ENCODE assay signal across 19 cellular contexts in genomic region chr13:73324842-73325241, GRCh38.
"Had no signal": no experiment of that assay in that cellular context is flagged by ENCODE, and none has a peak within 500 bp of the region (broad histone marks: within the 10 kb centered on the region; RNA-seq: fewer than 3 reads in every experiment).

No MANE protein-coding gene starts in this region.

- H3K9me3 ChIP-seq: neutrophil, pancreas, sigmoid colon, stomach, testis had no signal

- H3K4me1 Mint-ChIP-seq: activated CD4-positive, alpha-beta T cell treated with anti-CD3 and anti-CD28 coated beads, Interleukin-2, amount 10 ng/mL, durations not matched to agents 7 days and 5 days; natural killer cell; stimulated activated effector memory CD8-positive, alpha-beta T cell treated with anti-CD3 and anti-CD28 coated beads, Interleukin-12 subunit alpha, Interleukin-12 subunit beta, amount 100 ng/mL, for 72 hours had no signal

- H3K27ac ChIP-seq: neutrophil, sigmoid colon, stomach, testis had no signal

- H3K9me3 Mint-ChIP-seq: activated CD4-positive, alpha-beta T cell treated with anti-CD3 and anti-CD28 coated beads, Interleukin-2, amount 10 ng/mL, durations not matched to agents 7 days and 5 days; activated naive CD8-positive, alpha-beta T cell treated with anti-CD3 and anti-CD28 coated beads, Interleukin-2, amount 10 ng/mL, durations not matched to agents 7 days and 5 days; activated T-cell treated with anti-CD3 and anti-CD28 coated beads, Interleukin-2, amount 50 U/mL, for 24 hours; activated T-helper 2 cell treated with anti-CD3 and anti-CD28 coated beads, Interferon-gamma antibody, Interleukin-2, Interleukin-4, amounts not matched to agents 10 μg/mL and 5 μg/mL and 100 μg/mL, durations not matched to agents 14 hours and 24 hours and 36 hours; stimulated activated effector memory CD8-positive, alpha-beta T cell treated with anti-CD3 and anti-CD28 coated beads, Interleukin-12 subunit alpha, Interleukin-12 subunit beta, amount 100 ng/mL, for 72 hours had no signal

- H3K4me3 Mint-ChIP-seq: activated CD4-positive, alpha-beta T cell treated with anti-CD3 and anti-CD28 coated beads, Interleukin-2, amount 10 ng/mL, durations not matched to agents 7 days and 5 days; activated CD8-positive, alpha-beta T cell treated with anti-CD3 and anti-CD28 coated beads, Interleukin-2, amount 10 ng/mL, durations not matched to agents 7 days and 5 days; activated naive CD8-positive, alpha-beta T cell treated with anti-CD3 and anti-CD28 coated beads, Interleukin-2, amount 10 ng/mL, durations not matched to agents 7 days and 5 days; activated T-cell treated with anti-CD3 and anti-CD28 coated beads, Interleukin-2, amount 50 U/mL, for 24 hours; natural killer cell; stimulated activated effector memory CD8-positive, alpha-beta T cell treated with anti-CD3 and anti-CD28 coated beads, Interleukin-12 subunit alpha, Interleukin-12 subunit beta, amount 100 ng/mL, for 72 hours had no signal

- H3K36me3 Mint-ChIP-seq: activated naive CD8-positive, alpha-beta T cell treated with anti-CD3 and anti-CD28 coated beads, Interleukin-2, amount 10 ng/mL, durations not matched to agents 7 days and 5 days; natural killer cell; stimulated activated effector memory CD8-positive, alpha-beta T cell treated with anti-CD3 and anti-CD28 coated beads, Interleukin-12 subunit alpha, Interleukin-12 subunit beta, amount 100 ng/mL, for 72 hours had no signal

- ATAC-seq: activated CD8-positive, alpha-beta T cell treated with anti-CD3 and anti-CD28 coated beads, Interleukin-2, amount 10 ng/mL, durations not matched to agents 7 days and 5 days; natural killer cell; stimulated activated effector memory CD8-positive, alpha-beta T cell treated with anti-CD3 and anti-CD28 coated beads, Interleukin-12 subunit alpha, Interleukin-12 subunit beta, amount 100 ng/mL, for 72 hours had no signal

- H3K27ac Mint-ChIP-seq: activated CD4-positive, alpha-beta T cell treated with anti-CD3 and anti-CD28 coated beads, Interleukin-2, amount 10 ng/mL, durations not matched to agents 7 days and 5 days; activated CD8-positive, alpha-beta T cell treated with anti-CD3 and anti-CD28 coated beads, Interleukin-2, amount 10 ng/mL, durations not matched to agents 7 days and 5 days; activated naive CD8-positive, alpha-beta T cell treated with anti-CD3 and anti-CD28 coated beads, Interleukin-2, amount 10 ng/mL, durations not matched to agents 7 days and 5 days; activated T-cell treated with anti-CD3 and anti-CD28 coated beads, Interleukin-2, amount 50 U/mL, for 24 hours; activated T-helper 2 cell treated with anti-CD3 and anti-CD28 coated beads, Interferon-gamma antibody, Interleukin-2, Interleukin-4, amounts not matched to agents 10 μg/mL and 5 μg/mL and 100 μg/mL, durations not matched to agents 14 hours and 24 hours and 36 hours; natural killer cell; stimulated activated effector memory CD8-positive, alpha-beta T cell treated with anti-CD3 and anti-CD28 coated beads, Interleukin-12 subunit alpha, Interleukin-12 subunit beta, amount 100 ng/mL, for 72 hours had no signal

- H3K36me3 ChIP-seq: neutrophil, pancreas, sigmoid colon, stomach had no signal

- H3K4me1 ChIP-seq: sigmoid colon, testis had no signal

- DNase-seq: activated CD4-positive, alpha-beta T cell treated with anti-CD3 and anti-CD28 coated beads, Interleukin-2, amount 10 ng/mL, durations not matched to agents 7 days and 5 days; activated CD4-positive, CD25-positive, alpha-beta regulatory T cell; activated CD8-positive, alpha-beta T cell treated with anti-CD3 and anti-CD28 coated beads, Interleukin-2, amount 10 ng/mL, durations not matched to agents 7 days and 5 days; activated naive CD4-positive, alpha-beta T cell treated with Interleukin-2 at 50 U/mL for 16 hours; activated naive CD8-positive, alpha-beta T cell treated with anti-CD3 and anti-CD28 coated beads, Interleukin-2, amount 10 ng/mL, durations not matched to agents 7 days and 5 days; activated T-cell treated with anti-CD3 and anti-CD28 coated beads, Interleukin-2, amount 50 U/mL, for 24 hours; amygdala; natural killer cell; pancreas; sigmoid colon; stimulated activated CD4-positive, alpha-beta T cell treated with anti-CD3 and anti-CD28 coated beads, Interleukin-4, amount 100 ng/mL, for 24 hours; stomach; T-helper 1 cell; T-helper 9 cell; testis had no signal

- H3K27me3 ChIP-seq: neutrophil, pancreas, sigmoid colon, stomach, testis had no signal

- FAIRE-seq: frontal cortex, pancreas had no signal

- H3K27me3 Mint-ChIP-seq: activated CD4-positive, alpha-beta T cell treated with anti-CD3 and anti-CD28 coated beads, Interleukin-2, amount 10 ng/mL, durations not matched to agents 7 days and 5 days had no signal

- H3K4me3 ChIP-seq: pancreas, sigmoid colon, stomach, testis had no signal
